Comparison of ENCODE assay signal across 8 cellular contexts in the genomic region with DNA sequence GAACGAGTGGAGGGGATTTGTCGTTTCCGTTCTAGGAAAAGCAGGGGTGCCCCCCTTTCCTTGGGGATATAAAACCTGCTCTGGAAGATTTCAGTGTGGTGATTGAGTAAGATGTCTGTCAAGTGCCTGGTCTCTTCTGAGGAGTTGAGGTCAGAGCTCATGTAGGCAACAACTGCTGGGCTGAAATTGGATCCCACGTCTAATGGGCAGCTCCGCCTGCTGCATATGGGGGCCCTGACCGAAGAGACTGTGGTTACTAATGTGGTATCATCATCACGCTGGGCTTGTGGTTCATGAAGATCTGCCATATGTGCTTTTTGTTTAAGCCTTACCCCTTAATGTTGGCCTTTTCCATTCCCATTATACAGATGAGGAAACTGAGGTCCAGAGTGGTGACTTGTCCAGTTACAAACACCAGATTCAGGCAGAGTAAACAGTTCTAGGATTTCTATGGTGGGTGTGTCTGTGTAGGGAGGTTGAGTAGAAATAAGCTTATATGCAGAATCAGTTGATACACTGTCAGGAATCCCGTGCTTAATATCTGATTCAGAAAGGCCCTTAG. TPM values are rescaled to one million over a fixed set of nuclear protein-coding genes. Genes with fewer than 3 reads are reported as not detected.
DNase-seq lines count a peak whose midpoint lies in the region; ATAC-seq and TF ChIP-seq lines count a peak whose summit lies in the region.

No MANE protein-coding gene starts in this region.

- H3K4me1 ChIP-seq in mesodermal cell (ENCODE audit: control insufficient read depth, insufficient read depth, low read length, poor library complexity, severe bottlenecking): peaks cover 17% of the 10 kb centered on the region

- CTCF ChIA-PET in activated naive CD4-positive, alpha-beta T cell treated with anti-CD3 and anti-CD28 coated beads, Interleukin-2, amount 10 ng/mL, durations not matched to agents 7 days and 5 days (lab: Charles Lee): interaction anchor here (0.7 to 1.5 kb wide), 4 partner anchors 15 to 22 kb away, joined by 3 to 7 read pairs (median 4); no protein-coding TSS in a partner anchor

- ATAC-seq in HG02588 (IDR thresholded peaks at IDR 0.05; ENCODE audit: unreplicated experiment): no peak

- WGBS in mesodermal cell (ENCODE audit: insufficient coverage in 2 of 2), 2 experiments: 0% methylated on average over 4 to 5 of the region's 8 CpGs

- peaks cover 19% of the 10 kb centered on the region for H3K36me3 Mint-ChIP-seq in activated naive CD4-positive, alpha-beta T cell treated with anti-CD3 and anti-CD28 coated beads, Interleukin-2, amount 10 ng/mL, durations not matched to agents 7 days and 5 days

- peak; percentile 3 for TF ChIP-seq CTCF in choroid plexus epithelial cell (conservative IDR thresholded peaks at IDR 0.05; ENCODE audit: low read depth, low read length)

- no peak for DNase-seq in activated naive CD4-positive, alpha-beta T cell treated with anti-CD3 and anti-CD28 coated beads, Interleukin-2, amount 10 ng/mL, durations not matched to agents 7 days and 5 days
- no peak for DNase-seq in activated naive CD4-positive, alpha-beta T cell (lab: John Stamatoyannopoulos, UW)
- peak; percentile 68 for DNase-seq in NCI-H2107 (lab: John Stamatoyannopoulos, UW)
- DNase-seq in choroid plexus epithelial cell (ENCODE audit: low read depth): peak; percentile 93
- no peak for DNase-seq in SKM-1 (lab: John Stamatoyannopoulos, UW; ENCODE audit: unreplicated experiment)
- no peak for DNase-seq in SK-N-DZ (ENCODE audit: low spot score)

- no peaks in the 10 kb centered on the region for H3K9me3 Mint-ChIP-seq in activated naive CD4-positive, alpha-beta T cell treated with anti-CD3 and anti-CD28 coated beads, Interleukin-2, amount 10 ng/mL, durations not matched to agents 7 days and 5 days

- H3K27ac Mint-ChIP-seq in activated naive CD4-positive, alpha-beta T cell treated with anti-CD3 and anti-CD28 coated beads, Interleukin-2, amount 10 ng/mL, durations not matched to agents 7 days and 5 days: peak overlapping the region; percentile 94

- peaks cover 63% of the 10 kb centered on the region for H3K4me1 Mint-ChIP-seq in activated naive CD4-positive, alpha-beta T cell treated with anti-CD3 and anti-CD28 coated beads, Interleukin-2, amount 10 ng/mL, durations not matched to agents 7 days and 5 days

- peak overlapping the region; percentile 97 for H3K4me3 Mint-ChIP-seq in activated naive CD4-positive, alpha-beta T cell treated with anti-CD3 and anti-CD28 coated beads, Interleukin-2, amount 10 ng/mL, durations not matched to agents 7 days and 5 days

- H3K4me3 ChIP-seq in choroid plexus epithelial cell (ENCODE audit: low read depth, low read length) (peak overlapping the region; percentile 88), mesodermal cell (ENCODE audit: extremely low read depth, insufficient read depth, low read length, poor library complexity, severe bottlenecking) (peak overlapping the region; percentile 77)

- H3K9me3 ChIP-seq in mesodermal cell (ENCODE audit: control insufficient read depth, low read length): no peaks in the 10 kb centered on the region

- H3K27me3 Mint-ChIP-seq in activated naive CD4-positive, alpha-beta T cell treated with anti-CD3 and anti-CD28 coated beads, Interleukin-2, amount 10 ng/mL, durations not matched to agents 7 days and 5 days: no peaks in the 10 kb centered on the region

- peaks cover 37% of the 10 kb centered on the region for H3K36me3 ChIP-seq in mesodermal cell (ENCODE audit: control insufficient read depth, insufficient read depth, low read length)

- peak overlapping the region; percentile 95 for H3K27ac ChIP-seq in mesodermal cell (ENCODE audit: low read depth, low read length, severe bottlenecking)

RNA-seq across cellular contexts. Expression of a gene that starts 0.6 kb away (rescaled TPM):
- polyA plus RNA-seq in mesodermal cell (2013, experiment 1 of 2): 63.0 TPM
- polyA plus RNA-seq in mesodermal cell (2013, experiment 2 of 2): 61.6 TPM
- 95.0 and 95.5 TPM in 2 replicates for polyA plus RNA-seq in SK-N-DZ (2014; cell fraction: cytosol; rRNA removed)
- polyA plus RNA-seq in SK-N-DZ (2014; cell fraction: nucleus; rRNA removed): 36.9 and 51.2 TPM in 2 replicates

RNA-seq across cellular contexts. Expression of a gene that starts 7.8 kb away (rescaled TPM):
- 73.2 TPM for polyA plus RNA-seq in mesodermal cell (2013, experiment 1 of 2)
- polyA plus RNA-seq in mesodermal cell (2013, experiment 2 of 2): 62.8 TPM
- polyA plus RNA-seq in SK-N-DZ (2014; cell fraction: cytosol; rRNA removed): 8.5 and 9.1 TPM in 2 replicates
- 8.7 and 10.1 TPM in 2 replicates for polyA plus RNA-seq in SK-N-DZ (2014; cell fraction: nucleus; rRNA removed)

RNA-seq across cellular contexts. Expression of a gene that starts 23.3 kb away (rescaled TPM):
- polyA plus RNA-seq in mesodermal cell (2013, experiment 1 of 2): 72.0 TPM
- 66.0 TPM for polyA plus RNA-seq in mesodermal cell (2013, experiment 2 of 2)
- 104 and 138 TPM in 2 replicates for polyA plus RNA-seq in SK-N-DZ (2014; cell fraction: cytosol; rRNA removed)
- 89.0 and 153 TPM in 2 replicates for polyA plus RNA-seq in SK-N-DZ (2014; cell fraction: nucleus; rRNA removed)

RNA-seq across cellular contexts. Expression of a gene that starts 33.5 kb away (rescaled TPM):
- 0.96 TPM for polyA plus RNA-seq in mesodermal cell (2013, experiment 1 of 2)
- 0.71 TPM for polyA plus RNA-seq in mesodermal cell (2013, experiment 2 of 2)
- polyA plus RNA-seq in SK-N-DZ (2014; cell fraction: cytosol; rRNA removed): 0.96 and 1.3 TPM in 2 replicates
- polyA plus RNA-seq in SK-N-DZ (2014; cell fraction: nucleus; rRNA removed): 0.52 and 0.62 TPM in 2 replicates

Comparison
In these comparisons a context has a peak if more than half of its experiments do, and no peak if none do; other contexts are left out.
1. DNase-seq: peak in NCI-H2107 (single experiment) and choroid plexus epithelial cell (single experiment); none in activated naive CD4-positive, alpha-beta T cell treated with anti-CD3 and anti-CD28 coated beads, Interleukin-2, amount 10 ng/mL, durations not matched to agents 7 days and 5 days (single experiment), activated naive CD4-positive, alpha-beta T cell (0 of 4), SKM-1 (single experiment) and SK-N-DZ (single experiment).